ENCODE assay signal across 8 cellular contexts in the genomic region with DNA sequence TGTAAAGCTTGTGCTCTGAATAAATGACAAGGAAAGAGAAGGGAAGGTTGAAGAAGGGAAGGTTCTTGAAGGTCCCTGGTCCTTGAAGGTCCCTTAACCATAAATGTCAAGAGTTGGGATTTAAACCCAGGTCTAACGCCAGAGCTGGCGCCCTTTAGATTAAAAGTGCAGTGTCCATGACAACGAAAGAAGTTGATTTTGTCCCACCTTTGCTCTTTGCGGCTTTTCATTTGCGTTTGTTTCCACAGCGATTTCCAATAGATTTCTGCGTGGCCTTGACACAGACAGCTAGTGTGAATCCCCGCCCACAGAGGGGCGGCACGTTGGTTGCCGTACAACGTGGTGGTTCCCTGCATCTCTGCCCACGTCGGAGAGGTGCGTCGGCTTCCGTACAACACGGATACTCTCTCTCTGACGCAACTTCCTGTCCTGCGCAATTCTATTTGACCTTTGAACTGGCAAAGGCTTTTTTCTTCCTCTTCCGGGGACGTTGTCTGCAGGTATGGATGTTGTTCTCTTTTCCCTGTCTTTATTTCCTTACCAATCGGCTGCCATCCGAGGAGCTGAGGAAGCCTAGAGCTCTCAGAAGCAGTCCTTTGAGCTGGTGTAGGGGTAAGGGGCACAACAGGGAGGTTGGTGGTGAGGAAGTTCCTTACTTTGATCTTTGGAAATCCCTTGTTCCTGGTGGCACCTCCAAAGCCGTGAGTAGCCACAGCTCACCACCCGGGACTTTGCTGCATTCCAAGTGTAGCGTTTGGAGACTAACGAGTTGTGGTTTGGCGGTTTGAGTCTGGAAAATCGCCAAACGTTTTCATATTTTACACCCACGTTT. TPM values are rescaled to one million over a fixed set of nuclear protein-coding genes. Genes with fewer than 3 reads are reported as not detected.
A peak's percentile ranks its signal among the peaks of the same experiment; 100 is the strongest.
DNase-seq lines count a peak whose midpoint lies in the region; ATAC-seq, FAIRE-seq and TF ChIP-seq lines count a peak whose summit lies in the region.

A gene (plus strand): TSS at position 476 of the 832 bp plus-strand sequence. CDS start 1,384 bp downstream, outside the sequence.

- WGBS in HepG2 (ENCODE audit: low lambda C conversion rate): under 1% methylated on average over 29 of the region's 32 CpGs

- peaks cover 42% of the 10 kb centered on the region for H3K79me2 ChIP-seq in HepG2 (ENCODE audit: insufficient read depth, low read length)

- TF ChIP-seq CTCF in CD14-positive monocyte (IDR thresholded peaks at IDR 0.05) (no peak), HepG2 (CRISPR knock-in tag; IDR thresholded peaks at IDR 0.05) (no peak)

- H3K36me3 ChIP-seq in HepG2 (replicated peaks in 1 of 2; ENCODE audit: control insufficient read depth in 1 of 2, insufficient read depth in 2 of 2, low read length in 2 of 2): peaks cover 12 to 33% of the 10 kb centered on the region in 2 experiments

- DNase-seq in CD14-positive monocyte (ENCODE audit: low spot score): peak; percentile 97
- DNase-seq in NCI-H82 (lab: John Stamatoyannopoulos, UW): peak; percentile 98
- peak; percentile 95 to 97 for DNase-seq in activated CD4-positive, alpha-beta T cell treated with anti-CD3 and anti-CD28 coated beads, Interleukin-2, amount 50 U/mL, for 48 hours
- DNase-seq in dermis microvascular lymphatic vessel endothelial cell (ENCODE audit: low read depth in 2 of 2): peak; percentile 99
- peak; percentile 97 for DNase-seq in HepG2 (ENCODE audit: low spot score)
- DNase-seq in stimulated activated CD4-positive, alpha-beta T cell treated with anti-CD3 and anti-CD28 coated beads, Interleukin-4, amount 100 ng/mL, for 1 hour: peak; percentile 96

- H3K36me3 Mint-ChIP-seq in CD14-positive monocyte: peaks cover 34 to 41% of the 10 kb centered on the region in 2 donors

- peak within 1 kb of the TSS; percentile 86 for H3K27ac ChIP-seq in HepG2 (ENCODE audit: extremely low read length, insufficient read depth, low read length)

- H3K4me1 ChIP-seq in HepG2 (ENCODE audit: insufficient read depth, low read length): peaks cover 44% of the 10 kb centered on the region

- CTCF ChIA-PET in HepG2 (lab: Yijun Ruan, JAX; ENCODE audit: low intra/inter-chr PET ratio, low total read pairs): no interaction called here

- ATAC-seq in GM19397 (IDR thresholded peaks at IDR 0.05; ENCODE audit: unreplicated experiment): peak; percentile 100
- ATAC-seq in HG03571 (IDR thresholded peaks at IDR 0.05; ENCODE audit: unreplicated experiment): peak; percentile 100
- ATAC-seq in HepG2: peak; percentile 99

- H3K9ac ChIP-seq in HepG2 (ENCODE audit: insufficient read depth, low read depth, low read length): peak within 1 kb of the TSS; percentile 92

- BruUV-seq in HepG2 (replicated peaks; lab: Mats Ljungman, UMichigan): no TSS peak

- peak within 1 kb of the TSS; percentile 73 for H2AFZ ChIP-seq in HepG2 (ENCODE audit: low read length)

- H3K4me2 ChIP-seq in HepG2 (ENCODE audit: low read depth, low read length): peak within 1 kb of the TSS; percentile 84

- no peaks in the 10 kb centered on the region for H3K27me3 Mint-ChIP-seq in CD14-positive monocyte (ENCODE audit: low read depth in 3 of 3)

- TF ChIP-seq EP300 in HepG2 (IDR thresholded peaks at IDR 0.05; ENCODE audit: low read depth in 2 of 2, low read length in 2 of 2): 0 out of 4 replicates have a peak, but pooled peaks have one; percentile 5 to 42
- TF ChIP-seq EP300 in HepG2 (CRISPR knock-in tag; IDR thresholded peaks at IDR 0.05; ENCODE audit: borderline replicate concordance): peak; percentile 42; the same call in 1 of the 2 replicates

- H4K20me1 ChIP-seq in HepG2 (ENCODE audit: insufficient read depth, low read length): peaks cover 44% of the 10 kb centered on the region

- POLR2A ChIA-PET in HepG2 (lab: Yijun Ruan, JAX): interaction anchor here (0.8 to 2.9 kb wide), 15 partner anchors 9 to 141 kb away, joined by 3 to 37 read pairs (median 4); a partner anchor contains a TSS

- FAIRE-seq in HepG2 (lab: Jason Lieb, UNC): peak; percentile 98

- H3K27ac Mint-ChIP-seq in CD14-positive monocyte: peak within 1 kb of the TSS; percentile 90 to 95 (median 93)

- TF ChIP-seq POLR2A in HepG2 (IDR thresholded peaks at IDR 0.05; ENCODE audit: insufficient read depth in 1 of 2, low read depth in 2 of 2, low read length in 2 of 2): peak; percentile 91 to 99

- in situ Hi-C loops in HepG2 (cut with HindIII; ENCODE audit: extremely low pct_ligation_motif_present, low pct_unique_long_range_greater_than_20kb): no loop called here

- H3K4me1 Mint-ChIP-seq in CD14-positive monocyte: peaks cover 23% of the 10 kb centered on the region

- peaks cover 0 to 5% of the 10 kb centered on the region in 2 experiments; a peak in 1 of 5 replicates for H3K27me3 ChIP-seq in HepG2 (ENCODE audit: control insufficient read depth in 1 of 2, insufficient read depth in 2 of 2, low read length in 2 of 2)

- no peaks in the 10 kb centered on the region for H3K9me3 ChIP-seq in HepG2 (ENCODE audit: low read length)

- TF ChIP-seq RAD21 in HepG2 (CRISPR knock-in tag; IDR thresholded peaks at IDR 0.05): no peak

- H3K4me3 Mint-ChIP-seq in CD14-positive monocyte: peak within 1 kb of the TSS; percentile 88 to 90

- H3K4me3 ChIP-seq in HepG2 (replicated peaks in 1 of 3; ENCODE audit: insufficient read depth in 1 of 3, low read depth in 2 of 3, low read length in 3 of 3): peak within 1 kb of the TSS; percentile 84 to 94 (median 85)

- intact Hi-C loops in CD14-positive monocyte (cut with micrococcal nuclease): loop anchor here (2.0 kb wide), 1 partner anchor 30 kb away; a partner anchor contains a TSS
- intact Hi-C loops in HepG2 (cut with micrococcal nuclease; ENCODE audit: unreplicated experiment): loop anchor here (1.0 kb wide), 1 partner anchor 30 kb away; a partner anchor contains a TSS

- H3K9me3 Mint-ChIP-seq in CD14-positive monocyte: peaks cover 0 to 8% (median 5%) of the 10 kb centered on the region in 7 donors

TF ChIP-seq in HepG2, 621 proteins besides CTCF, POLR2A, EP300 and RAD21 (continues in another document):
- TF ChIP-seq ZNF839 (CRISPR knock-in tag; IDR thresholded peaks at IDR 0.05; ENCODE audit: borderline replicate concordance) (peak; percentile 92; the same call in 1 of the 2 replicates), FOSL2 (CRISPR knock-in tag; IDR thresholded peaks at IDR 0.05) (peak; percentile 41; the same call in 1 of the 2 replicates), NFKBIZ (CRISPR knock-in tag; IDR thresholded peaks at IDR 0.05) (peak; percentile 78; the same call in 1 of the 2 replicates), ZNF724P (CRISPR knock-in tag; IDR thresholded peaks at IDR 0.05; ENCODE audit: borderline replicate concordance) (no peak), ZNF430 (CRISPR knock-in tag; IDR thresholded peaks at IDR 0.05) (0 out of 2 replicates have a peak, but pooled peaks have one; percentile 3), HNF4A (CRISPR knock-in tag; IDR thresholded peaks at IDR 0.05) (peak; percentile 76)
- TF ChIP-seq, protein P1, sequence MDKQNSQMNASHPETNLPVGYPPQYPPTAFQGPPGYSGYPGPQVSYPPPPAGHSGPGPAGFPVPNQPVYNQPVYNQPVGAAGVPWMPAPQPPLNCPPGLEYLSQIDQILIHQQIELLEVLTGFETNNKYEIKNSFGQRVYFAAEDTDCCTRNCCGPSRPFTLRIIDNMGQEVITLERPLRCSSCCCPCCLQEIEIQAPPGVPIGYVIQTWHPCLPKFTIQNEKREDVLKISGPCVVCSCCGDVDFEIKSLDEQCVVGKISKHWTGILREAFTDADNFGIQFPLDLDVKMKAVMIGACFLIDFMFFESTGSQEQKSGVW (CRISPR knock-in tag; IDR thresholded peaks at IDR 0.05; ENCODE audit: borderline replicate concordance): no peak
- TF ChIP-seq, protein P2, sequence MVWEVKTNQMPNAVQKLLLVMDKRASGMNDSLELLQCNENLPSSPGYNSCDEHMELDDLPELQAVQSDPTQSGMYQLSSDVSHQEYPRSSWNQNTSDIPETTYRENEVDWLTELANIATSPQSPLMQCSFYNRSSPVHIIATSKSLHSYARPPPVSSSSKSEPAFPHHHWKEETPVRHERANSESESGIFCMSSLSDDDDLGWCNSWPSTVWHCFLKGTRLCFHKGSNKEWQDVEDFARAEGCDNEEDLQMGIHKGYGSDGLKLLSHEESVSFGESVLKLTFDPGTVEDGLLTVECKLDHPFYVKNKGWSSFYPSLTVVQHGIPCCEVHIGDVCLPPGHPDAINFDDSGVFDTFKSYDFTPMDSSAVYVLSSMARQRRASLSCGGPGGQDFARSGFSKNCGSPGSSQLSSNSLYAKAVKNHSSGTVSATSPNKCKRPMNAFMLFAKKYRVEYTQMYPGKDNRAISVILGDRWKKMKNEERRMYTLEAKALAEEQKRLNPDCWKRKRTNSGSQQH (CRISPR knock-in tag; IDR thresholded peaks at IDR 0.05; ENCODE audit: low read depth): peak; percentile 52; the same call in 1 of the 2 replicates

RNA-seq across cellular contexts. Expression of the gene that starts here (rescaled TPM):
- 1,000 to 10,000 TPM; 1,490 to 1,519 TPM for polyA plus RNA-seq in CD14-positive monocyte
- total RNA-seq in dermis microvascular lymphatic vessel endothelial cell: 741 and 824 TPM in 2 replicates
- 2,235 and 2,856 TPM in 2 replicates for total RNA-seq in HepG2 (2016; rRNA removed; fragmentation: Illumina TruSeq; extraction: Trizol)
- 2,630 and 3,095 TPM in 2 replicates for total RNA-seq in HepG2 (2016; cell fraction: cytosol; rRNA removed; fragmentation: Illumina TruSeq; extraction: Trizol; ENCODE audit: low read depth)
- 2,179 and 2,938 TPM in 2 replicates for total RNA-seq in HepG2 (2016; cell fraction: insoluble cytoplasmic fraction; rRNA removed; fragmentation: Illumina TruSeq; extraction: Trizol)
- 4,880 and 5,080 TPM in 2 replicates for total RNA-seq in HepG2 (2016; cell fraction: membrane; rRNA removed; fragmentation: Illumina TruSeq; extraction: Trizol)
- 799 and 871 TPM in 2 replicates for total RNA-seq in HepG2 (2016; cell fraction: nucleus; rRNA removed; fragmentation: Illumina TruSeq; extraction: Trizol)
- polyA plus RNA-seq in HepG2 (2011; rRNA removed): 3,557 and 3,985 TPM in 2 replicates
- polyA plus RNA-seq in HepG2 (2011; cell fraction: cytosol; rRNA removed): 2,841 and 4,585 TPM in 2 replicates
- polyA plus RNA-seq in HepG2 (2011; cell fraction: nucleus; rRNA removed): 448 and 610 TPM in 2 replicates
- 3,204 and 4,054 TPM in 2 replicates for polyA plus RNA-seq in HepG2 (2012)
- polyA plus RNA-seq in HepG2 (2016; cell fraction: cytosol; fragmentation: Illumina TruSeq; extraction: Trizol; ENCODE audit: low read depth): 3,081 and 3,281 TPM in 2 replicates
- 2,133 and 2,342 TPM in 2 replicates for polyA plus RNA-seq in HepG2 (2016; cell fraction: insoluble cytoplasmic fraction; fragmentation: Illumina TruSeq; extraction: Trizol; ENCODE audit: low read depth)
- 3,729 and 3,848 TPM in 2 replicates for polyA plus RNA-seq in HepG2 (2016; cell fraction: membrane; fragmentation: Illumina TruSeq; extraction: Trizol; ENCODE audit: low read depth)
- polyA plus RNA-seq in HepG2 (2016; cell fraction: nucleus; fragmentation: Illumina TruSeq; extraction: Trizol; ENCODE audit: insufficient read depth, low read depth): 1,116 and 1,136 TPM in 2 replicates
- polyA minus RNA-seq in HepG2 (2011; rRNA and poly(A)+ RNA removed; ENCODE audit: low replicate concordance): 277 and 300 TPM in 2 replicates
- polyA minus RNA-seq in HepG2 (2011; cell fraction: cytosol; rRNA and poly(A)+ RNA removed): 147 and 160 TPM in 2 replicates
- 177 and 232 TPM in 2 replicates for polyA minus RNA-seq in HepG2 (2011; cell fraction: nucleus; rRNA and poly(A)+ RNA removed)

Comparison
In these comparisons a context has a peak if more than half of its experiments do, and no peak if none do; other contexts are left out.
1. Peak in every context shown above with its lines: DNase-seq, ATAC-seq, H3K4me3 ChIP-seq and H3K27ac ChIP-seq.